ENCODE assay signal across 20 cellular contexts in genomic region chr9:104766025-104766424, GRCh38.
"Had no signal": no experiment of that assay in that cellular context is flagged by ENCODE, and none has a peak within 500 bp of the region (broad histone marks: within the 10 kb centered on the region; RNA-seq: fewer than 3 reads in every experiment).

No MANE protein-coding gene starts in this region.

- H3K9ac ChIP-seq: neural progenitor cell had no signal

- H3K4me3 ChIP-seq: colonic mucosa, left lung, neural progenitor cell, right atrium auricular region, transverse colon had no signal

- ATAC-seq: activated T-cell treated with anti-CD3 and anti-CD28 coated beads, Interleukin-2, amount 50 U/mL, for 72 hours; heart left ventricle; left lung; stimulated activated naive CD8-positive, alpha-beta T cell treated with anti-CD3 and anti-CD28 coated beads, Interleukin-15, Interleukin-2, amounts not matched to agents 100 U/mL and 50 U/mL, for 24 hours had no signal

- H3K27ac ChIP-seq: brain microvascular endothelial cell, colonic mucosa, left lung, neural progenitor cell, right atrium auricular region, transverse colon, WERI-Rb-1 had no signal

- H3K4me1 ChIP-seq: neural progenitor cell had no signal

- H2AFZ ChIP-seq: neural progenitor cell had no signal

- H3K4me2 ChIP-seq: neural progenitor cell had no signal

- H3K36me3 ChIP-seq: brain microvascular endothelial cell, colonic mucosa, left lung, neural progenitor cell, transverse colon, WERI-Rb-1 had no signal

- H3K27me3 ChIP-seq: brain microvascular endothelial cell, colonic mucosa, heart left ventricle, left lung, right atrium auricular region, transverse colon had no signal

- H3K9me3 ChIP-seq: colonic mucosa, heart left ventricle, left lung, right atrium auricular region, transverse colon had no signal

- FAIRE-seq: endometrium, frontal cortex had no signal

- DNase-seq: activated CD4-positive, alpha-beta T cell treated with anti-CD3 and anti-CD28 coated beads, Interleukin-2, amount 50 U/mL, for 4 hours; activated effector memory CD4-positive, alpha-beta T cell treated with anti-CD3 and anti-CD28 coated beads, Interleukin-2, amount 50 U/mL, for 16 hours; activated naive CD4-positive, alpha-beta T cell treated with anti-CD3 and anti-CD28 coated beads, Interleukin-2, amount 50 U/mL, for 16 hours; activated T-cell treated with anti-CD3 and anti-CD28 coated beads, Interleukin-2, amount 50 U/mL, for 72 hours; aorta; brain microvascular endothelial cell; colonic mucosa; erythroblast; heart left ventricle; left lung; mammary epithelial cell; naive B cell; stimulated activated CD4-positive, alpha-beta T cell treated with anti-CD3 and anti-CD28 coated beads, Interleukin-2, amount 100 ng/mL, for 24 hours; stimulated activated naive CD8-positive, alpha-beta T cell treated with anti-CD3 and anti-CD28 coated beads, Interleukin-15, Interleukin-2, amounts not matched to agents 100 U/mL and 50 U/mL, for 24 hours; transverse colon; WERI-Rb-1 had no signal
